10 cellular contexts compared by ENCODE assay signal in genomic region chr7:151351027-151351426, GRCh38. TPM values are rescaled to one million over a fixed set of nuclear protein-coding genes. Genes with fewer than 3 reads are reported as not detected.
DNase-seq lines count a peak whose midpoint lies in the region; ATAC-seq and TF ChIP-seq lines count a peak whose summit lies in the region.
"Had no signal": no experiment of that assay in that cellular context is flagged by ENCODE, and none has a peak within 500 bp of the region (broad histone marks: within the 10 kb centered on the region; RNA-seq: fewer than 3 reads in every experiment).

No MANE protein-coding gene starts in this region.

- ATAC-seq in GM18511 (IDR thresholded peaks at IDR 0.05; ENCODE audit: unreplicated experiment) (no peak), HG03432 (IDR thresholded peaks at IDR 0.05; ENCODE audit: unreplicated experiment) (no peak)

- H3K27ac ChIP-seq in 22Rv1 = no peak overlapping the region
- H3K27ac ChIP-seq in prostate gland = no peak overlapping the region
- H3K27ac ChIP-seq: epithelial cell of prostate had no signal

- TF ChIP-seq POLR2A in prostate gland (IDR thresholded peaks at IDR 0.05) = no peak

- H3K4me1 ChIP-seq in prostate gland (replicated peaks) = peaks cover 3% of the 10 kb centered on the region

- H3K36me3 ChIP-seq in prostate gland = peaks cover 4 to 22% of the 10 kb centered on the region in 2 donors

- H3K27me3 ChIP-seq in prostate gland (replicated peaks; ENCODE audit: insufficient read depth) = no peaks in the 10 kb centered on the region

- 72% methylated on average over 8 of the region's 8 CpGs for WGBS in prostate gland

- no peak for DNase-seq in GM20000 (ENCODE audit: low spot score)
- DNase-seq in activated CD4-positive, alpha-beta T cell treated with anti-CD3 and anti-CD28 coated beads for 48 hours = peak; percentile 72
- DNase-seq in germinal center (ENCODE audit: low spot score) = peak; percentile 37
- DNase-seq in prostate gland (ENCODE audit: low spot score) = no peak
- DNase-seq in NCI-H510A (lab: John Stamatoyannopoulos, UW) = no peak

- peak; percentile 38 for TF ChIP-seq CTCF in 22Rv1 (IDR thresholded peaks at IDR 0.05)
- TF ChIP-seq CTCF in GM20000 (IDR thresholded peaks at IDR 0.05; ENCODE audit: extremely low read depth, missing control alignments) = peak; percentile 55
- no peak for TF ChIP-seq CTCF in prostate gland (IDR thresholded peaks at IDR 0.05)

- intact Hi-C loops in prostate gland (cut with DNase I) = loop anchor here (2.0 kb wide), 1 partner anchor 36 kb away; no protein-coding TSS in a partner anchor

- no peak overlapping the region for H3K4me3 ChIP-seq in prostate gland

- H3K9me3 ChIP-seq in prostate gland = no peaks in the 10 kb centered on the region

RNA-seq across cellular contexts. Expression of gene NUB1, which starts 9.4 kb away (rescaled TPM):
- 10 to 100 TPM; 46.4 to 53.7 TPM for total RNA-seq in prostate gland

RNA-seq across cellular contexts. Expression of gene WDR86, which starts 58.8 kb away (rescaled TPM):
- total RNA-seq in prostate gland = 10 to 100 TPM in 1 of 2 donors, 1 to 10 TPM in 1; 3.6 to 12.8 TPM
- total RNA-seq: RPMI7951 had no signal

Comparison
In these comparisons a context has a peak if more than half of its experiments do, and no peak if none do; other contexts are left out.
1. CTCF ChIP-seq: peak in 22Rv1 (single experiment) and GM20000 (single experiment); none in prostate gland (0 of 4).
2. DNase-seq: peak in activated CD4-positive, alpha-beta T cell treated with anti-CD3 and anti-CD28 coated beads for 48 hours (single experiment) and germinal center (single experiment); none in GM20000 (single experiment), prostate gland (single experiment) and NCI-H510A (single experiment).